13 cellular contexts compared by ENCODE assay signal in genomic region chr11:118887219-118887618, GRCh38. TPM values are rescaled to one million over a fixed set of nuclear protein-coding genes. Genes with fewer than 3 reads are reported as not detected.
A peak's percentile ranks its signal among the peaks of the same experiment; 100 is the strongest.
DNase-seq lines count a peak whose midpoint lies in the region; ATAC-seq and TF ChIP-seq lines count a peak whose summit lies in the region.
"Had no signal": no experiment of that assay in that cellular context is flagged by ENCODE, and none has a peak within 500 bp of the region (broad histone marks: within the 10 kb centered on the region; RNA-seq: fewer than 3 reads in every experiment).

No MANE protein-coding gene starts in this region.

- TF ChIP-seq POLR2A in HCT116 (IDR thresholded peaks at IDR 0.05; ENCODE audit: borderline replicate concordance, extremely low read depth, insufficient read depth, insufficient read length) (no peak), body of pancreas (IDR thresholded peaks at IDR 0.05) (no peak)

- H3K9me2 ChIP-seq in HCT116 (ENCODE audit: insufficient read depth): no peaks in the 10 kb centered on the region

- H3K4me1 Mint-ChIP-seq in central memory CD8-positive, alpha-beta T cell: peaks cover 85% of the 10 kb centered on the region
- peaks cover 60% of the 10 kb centered on the region for H3K4me1 Mint-ChIP-seq in osteocyte (ENCODE audit: unreplicated experiment)

- CTCF ChIA-PET in HCT116 (lab: Charles Lee): no interaction called here

- H3K27ac ChIP-seq in BLaER1 (no peak overlapping the region), HCT116 (ENCODE audit: low read depth, low read length) (peak overlapping the region; percentile 25; the same call in 1 of the 2 replicates), body of pancreas (peak overlapping the region in 2 of 4 donors; percentile 36 to 47)

- DNase-seq in HCT116 (ENCODE audit: low read depth, low spot score) (no peak), osteocyte (ENCODE audit: extremely low spot score, unreplicated experiment) (no peak), body of pancreas (no peak), foreskin fibroblast (no peak), kidney tubule cell (ENCODE audit: low spot score) (no peak)
- DNase-seq in central memory CD8-positive, alpha-beta T cell (ENCODE audit: low spot score in 2 of 2): no peak
- no peak for DNase-seq in effector CD4-positive, alpha-beta T cell
- DNase-seq: activated effector memory CD4-positive, alpha-beta T cell treated with anti-CD3 and anti-CD28 coated beads, Interleukin-2, amount 50 U/mL, for 16 hours; cortex of kidney; DMS153; NCI-H345 had no signal

- TF ChIP-seq RAD21 in HCT116 (IDR thresholded peaks at IDR 0.05; ENCODE audit: low read depth): no peak

- H3K4me3 Mint-ChIP-seq in central memory CD8-positive, alpha-beta T cell: peak overlapping the region; percentile 89
- H3K4me3 Mint-ChIP-seq in osteocyte (ENCODE audit: unreplicated experiment): no peak overlapping the region

- intact Hi-C loops in HCT116 (cut with micrococcal nuclease) (no loop called here), body of pancreas (cut with DNase I) (no loop called here)

- no peaks in the 10 kb centered on the region for H3K9me3 ChIP-seq in BLaER1
- H3K9me3 ChIP-seq in HCT116 (ENCODE audit: control insufficient read depth in 1 of 2, insufficient read depth in 1 of 2, low read depth in 1 of 2, low read length in 2 of 2): no peaks in the 10 kb centered on the region
- H3K9me3 ChIP-seq in body of pancreas: no peaks in the 10 kb centered on the region

- RAD21 ChIA-PET in HCT116 (lab: Charles Lee; ENCODE audit: low non-redundant PET in 1 of 2, low total read pairs in 2 of 2, uncharacterized antibody in 2 of 2, unreplicated experiment in 2 of 2): no interaction called here

- H3K27ac Mint-ChIP-seq in central memory CD8-positive, alpha-beta T cell (ENCODE audit: low read depth): peak overlapping the region; percentile 88
- peak overlapping the region; percentile 93 for H3K27ac Mint-ChIP-seq in osteocyte (ENCODE audit: unreplicated experiment)

- POLR2A ChIA-PET in HCT116 (lab: Charles Lee): no interaction called here

- no peak for TF ChIP-seq CTCF in HCT116 (IDR thresholded peaks at IDR 0.05 in 2 of 3, conservative IDR thresholded peaks at IDR 0.05 in 1 of 3; ENCODE audit: borderline replicate concordance in 1 of 3, insufficient read depth in 1 of 3, low read depth in 2 of 3, low read length in 2 of 3)
- TF ChIP-seq CTCF in osteocyte (IDR thresholded peaks at IDR 0.05): no peak
- no peak for TF ChIP-seq CTCF in body of pancreas (IDR thresholded peaks at IDR 0.05)
- no peak for TF ChIP-seq CTCF in foreskin fibroblast (IDR thresholded peaks at IDR 0.05; ENCODE audit: low read depth, low read length)

- H3K36me3 ChIP-seq in BLaER1 (no peaks in the 10 kb centered on the region), HCT116 (ENCODE audit: control insufficient read depth in 1 of 2, insufficient read depth in 2 of 2, low read length in 2 of 2) (no peaks in the 10 kb centered on the region), body of pancreas (replicated peaks in 1 of 2; ENCODE audit: insufficient read depth in 1 of 2, low read depth in 2 of 2) (no peaks in the 10 kb centered on the region)

- peaks cover 29% of the 10 kb centered on the region for H3K36me3 Mint-ChIP-seq in central memory CD8-positive, alpha-beta T cell (ENCODE audit: insufficient read depth)
- H3K36me3 Mint-ChIP-seq in osteocyte (ENCODE audit: unreplicated experiment): no peaks in the 10 kb centered on the region

- 85 to 88% methylated on average over 5 of the region's 5 CpGs for WGBS in body of pancreas, 2 donors

- peak overlapping the region; percentile 52 for H3K4me2 ChIP-seq in BLaER1
- peak overlapping the region; percentile 77 for H3K4me2 ChIP-seq in HCT116 (ENCODE audit: low read length)

- no peak overlapping the region for H3K4me3 ChIP-seq in BLaER1
- no peak overlapping the region for H3K4me3 ChIP-seq in HCT116 (replicated peaks in 1 of 2; ENCODE audit: low read depth in 1 of 2, low read length in 2 of 2)
- no peak overlapping the region for H3K4me3 ChIP-seq in body of pancreas
- H3K4me3 ChIP-seq in foreskin fibroblast (ENCODE audit: low read depth in 1 of 2, low read length in 2 of 2): no peak overlapping the region

- peaks cover 27% of the 10 kb centered on the region for H3K4me1 ChIP-seq in BLaER1
- H3K4me1 ChIP-seq in HCT116 (ENCODE audit: control insufficient read depth in 1 of 2, insufficient read depth in 2 of 2, low read length in 2 of 2): peaks cover 20 to 35% of the 10 kb centered on the region in 2 experiments
- peaks cover 44% of the 10 kb centered on the region for H3K4me1 ChIP-seq in body of pancreas

- H3K9ac ChIP-seq in BLaER1 (no peak overlapping the region), HCT116 (ENCODE audit: low read length) (peak overlapping the region; percentile 42)

- H3K27me3 Mint-ChIP-seq in central memory CD8-positive, alpha-beta T cell: no peaks in the 10 kb centered on the region
- no peaks in the 10 kb centered on the region for H3K27me3 Mint-ChIP-seq in osteocyte (ENCODE audit: unreplicated experiment)

- H3K79me2 ChIP-seq in HCT116 (ENCODE audit: insufficient read depth, low read length): no peaks in the 10 kb centered on the region

- no peaks in the 10 kb centered on the region for H3K9me3 Mint-ChIP-seq in central memory CD8-positive, alpha-beta T cell
- H3K9me3 Mint-ChIP-seq in osteocyte (ENCODE audit: unreplicated experiment): no peaks in the 10 kb centered on the region

- H2AFZ ChIP-seq in HCT116 (ENCODE audit: low read depth, low read length, poor library complexity, severe bottlenecking): no peak overlapping the region

- peak; percentile 30 for ATAC-seq in HCT116
- no peak for ATAC-seq in central memory CD8-positive, alpha-beta T cell (replicated peaks; ENCODE audit: extremely low read depth, poor library complexity, severe bottlenecking)
- no peak for ATAC-seq in body of pancreas

- H4K20me1 ChIP-seq in BLaER1 (no peaks in the 10 kb centered on the region), HCT116 (ENCODE audit: insufficient read depth) (no peaks in the 10 kb centered on the region)

- H3K27me3 ChIP-seq in BLaER1 (no peaks in the 10 kb centered on the region), HCT116 (ENCODE audit: insufficient read depth, low read length) (no peaks in the 10 kb centered on the region), body of pancreas (no peaks in the 10 kb centered on the region)

- no TSS peak for BruUV-seq in HCT116 (replicated peaks; lab: Mats Ljungman, UMichigan)

TF ChIP-seq in HCT116, 20 proteins besides CTCF, POLR2A, EP300 and RAD21:
- TF ChIP-seq CEBPB (IDR thresholded peaks at IDR 0.05; ENCODE audit: low read depth): no peak
- TF ChIP-seq TCF7L2 (IDR thresholded peaks at IDR 0.05; ENCODE audit: borderline replicate concordance, extremely low read depth, insufficient read depth, insufficient read length): no peak
- TF ChIP-seq SRF (IDR thresholded peaks at IDR 0.05; ENCODE audit: low read depth): no peak
- TF ChIP-seq EZH2 (IDR thresholded peaks at IDR 0.05): no peak
- TF ChIP-seq ZFX (IDR thresholded peaks at IDR 0.05): no peak
- TF ChIP-seq ATF3 (IDR thresholded peaks at IDR 0.05): no peak
- no peak for TF ChIP-seq SIN3A (IDR thresholded peaks at IDR 0.05; ENCODE audit: low read depth)

RNA-seq across cellular contexts. Expression of gene CXCR5, which starts 3.5 kb away (rescaled TPM):
- total RNA-seq in HCT116 (2021; ENCODE audit: unreplicated experiment) (not detected), osteocyte (not detected in 2 replicates), body of pancreas (not detected)
- polyA plus RNA-seq in HCT116 (2012): 0.01 TPM in 1 of 2 replicates, not detected in the other
- total RNA-seq: lower leg skin had no signal

RNA-seq across cellular contexts. Expression of gene BCL9L, which starts 38.5 kb away (rescaled TPM):
- total RNA-seq in HCT116 (2021; ENCODE audit: unreplicated experiment) (120 TPM), osteocyte (115 and 122 TPM in 2 replicates), body of pancreas (10 to 100 TPM; 13.2 to 16.5 TPM)
- 83.0 and 85.7 TPM in 2 replicates for polyA plus RNA-seq in HCT116 (2012)
